In the genomic region with DNA sequence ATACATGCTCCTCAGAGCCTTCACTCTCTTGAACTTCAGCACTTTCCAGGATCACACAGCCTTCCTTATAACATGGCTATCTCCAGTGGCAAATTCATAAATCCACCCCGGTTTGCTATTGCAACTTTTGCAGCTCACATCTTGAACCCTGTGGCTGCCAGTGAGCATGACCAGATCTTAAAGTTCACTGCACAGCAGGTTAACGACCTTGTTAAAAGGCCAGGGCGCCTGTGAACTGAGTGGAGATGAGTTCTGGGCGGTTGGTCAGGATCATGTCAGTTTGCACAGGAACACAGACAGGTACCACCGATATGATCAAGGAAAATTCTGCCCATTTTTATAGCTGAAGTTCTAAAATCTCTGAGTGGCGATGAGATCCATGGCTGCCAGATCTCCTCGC, we compare ENCODE assay signal across 27 cellular contexts.
"Had no signal": no experiment of that assay in that cellular context is flagged by ENCODE, and none has a peak within 500 bp of the region (broad histone marks: within the 10 kb centered on the region; RNA-seq: fewer than 3 reads in every experiment).

No MANE protein-coding gene starts in this region.

- H3K9me3 ChIP-seq: mucosa of descending colon, ovary, testis had no signal

- H3K4me3 Mint-ChIP-seq: central memory CD8-positive, alpha-beta T cell; immature natural killer cell; mesothelial cell of epicardium; nephron; neural progenitor cell; stimulated activated effector memory CD8-positive, alpha-beta T cell treated with anti-CD3 and anti-CD28 coated beads, Interleukin-12 subunit alpha, Interleukin-12 subunit beta, amount 100 ng/mL, for 72 hours; type B pancreatic cell had no signal

- H3K27me3 Mint-ChIP-seq: central memory CD8-positive, alpha-beta T cell; naive B cell; type B pancreatic cell had no signal

- H3K4me1 ChIP-seq: neural progenitor cell, sigmoid colon, testis, tibial artery had no signal

- H3K27me3 ChIP-seq: esophagus muscularis mucosa, neural progenitor cell, ovary, sigmoid colon, testis, tibial artery had no signal

- ATAC-seq: left colon; mucosa of descending colon; stimulated activated effector memory CD8-positive, alpha-beta T cell treated with anti-CD3 and anti-CD28 coated beads, Interleukin-12 subunit alpha, Interleukin-12 subunit beta, amount 100 ng/mL, for 72 hours; stimulated activated naive CD8-positive, alpha-beta T cell treated with anti-CD3 and anti-CD28 coated beads, Interleukin-15, Interleukin-2, amounts not matched to agents 100 U/mL and 50 U/mL, for 24 hours had no signal

- DNase-seq: dermis blood vessel endothelial cell; effector memory CD4-positive, alpha-beta T cell; foreskin melanocyte; hypothalamus; immature natural killer cell; islet precursor cell; kidney glomerular epithelial cell; left colon; mesenchymal stem cell; mucosa of descending colon; naive B cell; ovary; sigmoid colon; stimulated activated CD4-positive, alpha-beta T cell treated with anti-CD3 and anti-CD28 coated beads, Interleukin-2, amount 100 ng/mL, for 24 hours; stimulated activated CD4-positive, alpha-beta T cell treated with anti-CD3 and anti-CD28 coated beads, Interleukin-4, amount 100 ng/mL, for 24 hours; stimulated activated naive CD8-positive, alpha-beta T cell treated with anti-CD3 and anti-CD28 coated beads, Interleukin-15, Interleukin-2, amounts not matched to agents 100 U/mL and 50 U/mL, for 24 hours; substantia nigra; testis; tibial artery had no signal

- H3K4me3 ChIP-seq: coronary artery, esophagus muscularis mucosa, mucosa of descending colon, neural progenitor cell, ovary, sigmoid colon, testis, tibial artery had no signal

- H3K36me3 Mint-ChIP-seq: mesothelial cell of epicardium; neural progenitor cell; stimulated activated effector memory CD8-positive, alpha-beta T cell treated with anti-CD3 and anti-CD28 coated beads, Interleukin-12 subunit alpha, Interleukin-12 subunit beta, amount 100 ng/mL, for 72 hours; type B pancreatic cell had no signal

- H2AFZ ChIP-seq: neural progenitor cell had no signal

- H3K36me3 ChIP-seq: esophagus muscularis mucosa, neural progenitor cell, ovary, sigmoid colon, tibial artery had no signal

- H3K4me2 ChIP-seq: neural progenitor cell had no signal

- H3K27ac ChIP-seq: coronary artery, esophagus muscularis mucosa, neural progenitor cell, ovary, sigmoid colon, testis, tibial artery had no signal

- H3K4me1 Mint-ChIP-seq: mesothelial cell of epicardium, nephron had no signal

- H3K27ac Mint-ChIP-seq: mesothelial cell of epicardium; nephron; neural progenitor cell; stimulated activated effector memory CD8-positive, alpha-beta T cell treated with anti-CD3 and anti-CD28 coated beads, Interleukin-12 subunit alpha, Interleukin-12 subunit beta, amount 100 ng/mL, for 72 hours; type B pancreatic cell had no signal

- H3K9me3 Mint-ChIP-seq: central memory CD8-positive, alpha-beta T cell; nephron; stimulated activated effector memory CD8-positive, alpha-beta T cell treated with anti-CD3 and anti-CD28 coated beads, Interleukin-12 subunit alpha, Interleukin-12 subunit beta, amount 100 ng/mL, for 72 hours; type B pancreatic cell had no signal
